1 cellular context compared by ENCODE assay signal in genomic region chr7:95608344-95609173, GRCh38.
TF ChIP-seq lines count a peak whose summit lies in the region.

No MANE protein-coding gene starts in this region.

TF ChIP-seq in GM12878, 131 proteins besides CTCF, POLR2A, EP300 and RAD21 (continued from another document):
- no peak for TF ChIP-seq PBX3 (IDR thresholded peaks at IDR 0.05; ENCODE audit: insufficient replicate concordance, low read depth, low read length)
TF ChIP-seq in GM12878: peak in this region for 18.
